ENCODE assay signal across 24 cellular contexts in genomic region chr15:101112336-101113113, GRCh38.
DNase-seq lines count a peak whose midpoint lies in the region; ATAC-seq, FAIRE-seq and TF ChIP-seq lines count a peak whose summit lies in the region.
"Had no signal": no experiment of that assay in that cellular context is flagged by ENCODE, and none has a peak within 500 bp of the region (broad histone marks: within the 10 kb centered on the region; RNA-seq: fewer than 3 reads in every experiment).

No MANE protein-coding gene starts in this region.

- H2AFZ ChIP-seq in keratinocyte (ENCODE audit: control insufficient read depth, low read length): peak overlapping the region; percentile 70
- H2AFZ ChIP-seq: GM23338 had no signal

- H3K9me1 ChIP-seq in keratinocyte (ENCODE audit: control insufficient read depth, extremely low read depth, insufficient read depth, low read length): no peaks in the 10 kb centered on the region

- dilution Hi-C loops in keratinocyte (cut with MboI; ENCODE audit: extremely low pct_ligation_motif_present, low sequenced_read_pairs): no loop called here

- H3K79me2 ChIP-seq in keratinocyte (ENCODE audit: control insufficient read depth, insufficient read depth, low read length): no peaks in the 10 kb centered on the region

- H3K4me1 Mint-ChIP-seq in natural killer cell treated with Interleukin-12 subunit alpha and Interleukin-12 subunit beta and Interleukin-15 and Interleukin-18, amount 100 ng/mL, for 72 hours (ENCODE audit: low read depth in 2 of 2): peaks cover 10 to 14% of the 10 kb centered on the region in 2 donors
- H3K4me1 Mint-ChIP-seq in natural killer cell (no peaks in the 10 kb centered on the region), type B pancreatic cell (ENCODE audit: unreplicated experiment) (peaks cover 32% of the 10 kb centered on the region)
- no peaks in the 10 kb centered on the region for H3K4me1 Mint-ChIP-seq in activated T-helper 17 cell treated with anti-CD3 and anti-CD28 coated beads, Interleukin-2, amount 50 U/mL, for 72 hours

- peak overlapping the region; percentile 46 for H3K9ac ChIP-seq in keratinocyte (ENCODE audit: control insufficient read depth, extremely low read depth, insufficient read depth, low read length)
- H3K9ac ChIP-seq: KMS-11 had no signal

- H3K27me3 Mint-ChIP-seq in natural killer cell treated with Interleukin-12 subunit alpha and Interleukin-12 subunit beta and Interleukin-15 and Interleukin-18, amount 100 ng/mL, for 72 hours: no peaks in the 10 kb centered on the region
- H3K27me3 Mint-ChIP-seq in natural killer cell (ENCODE audit: low read depth in 2 of 2): peaks cover 0 to 6% of the 10 kb centered on the region in 2 donors
- H3K27me3 Mint-ChIP-seq in activated T-helper 17 cell treated with anti-CD3 and anti-CD28 coated beads, Interleukin-2, amount 50 U/mL, for 72 hours: peaks cover 3% of the 10 kb centered on the region
- H3K27me3 Mint-ChIP-seq in type B pancreatic cell: peaks cover 3% of the 10 kb centered on the region

- H3K4me3 Mint-ChIP-seq in natural killer cell treated with Interleukin-12 subunit alpha and Interleukin-12 subunit beta and Interleukin-15 and Interleukin-18, amount 100 ng/mL, for 72 hours: no peak overlapping the region
- H3K4me3 Mint-ChIP-seq in natural killer cell: no peak overlapping the region
- no peak overlapping the region for H3K4me3 Mint-ChIP-seq in activated T-helper 17 cell treated with anti-CD3 and anti-CD28 coated beads, Interleukin-2, amount 50 U/mL, for 72 hours
- H3K4me3 Mint-ChIP-seq in type B pancreatic cell: peak overlapping the region; percentile 29
- H3K4me3 Mint-ChIP-seq: activated T-cell treated with anti-CD3 and anti-CD28 coated beads, Interleukin-2, amount 50 U/mL, for 72 hours; CD8-positive, alpha-beta T cell; GM23338; immature natural killer cell; stimulated activated naive CD8-positive, alpha-beta T cell treated with anti-CD3 and anti-CD28 coated beads, Interleukin-15, Interleukin-2, amounts not matched to agents 100 ng/mL and 50 ng/mL, for 24 hours had no signal

- H3K4me2 ChIP-seq in keratinocyte (ENCODE audit: control insufficient read depth, extremely low read depth, insufficient read depth, low read depth, low read length): peak overlapping the region; percentile 22
- H3K4me2 ChIP-seq: GM23338, KMS-11 had no signal

- peaks cover 12% of the 10 kb centered on the region for H3K4me1 ChIP-seq in keratinocyte (ENCODE audit: control insufficient read depth, extremely low read depth, insufficient read depth, low read length)

- peak; percentile 38 for DNase-seq in natural killer cell treated with Interleukin-12 subunit alpha and Interleukin-12 subunit beta and Interleukin-15 and Interleukin-18, amount 100 ng/mL, for 72 hours (ENCODE audit: low spot score)
- DNase-seq in natural killer cell (no peak), keratinocyte (ENCODE audit: low read depth, low spot score) (peak; percentile 30), type B pancreatic cell (ENCODE audit: extremely low spot score, unreplicated experiment) (no peak)
- DNase-seq: activated CD4-positive, alpha-beta T cell treated with anti-CD3 and anti-CD28 coated beads for 1 hour; activated naive CD4-positive, alpha-beta T cell treated with anti-CD3 and anti-CD28 coated beads, Interleukin-2, amount 50 U/mL, for 16 hours; activated T-cell treated with anti-CD3 and anti-CD28 coated beads, Interleukin-2, amount 50 U/mL, for 72 hours; CD8-positive, alpha-beta T cell; heart right ventricle; immature natural killer cell; NCI-H2029 treated with DMSO at 0.1 percent for 48 hours; RPMI8226; stimulated activated CD4-positive, alpha-beta T cell treated with anti-CD3 and anti-CD28 coated beads, Interleukin-2, amount 100 ng/mL, for 24 hours had no signal

- peak in 1 of 2 donors; percentile 12 for ATAC-seq in natural killer cell treated with Interleukin-12 subunit alpha and Interleukin-12 subunit beta and Interleukin-15 and Interleukin-18, amount 100 ng/mL, for 72 hours
- ATAC-seq in natural killer cell (no peak), GM21786 (IDR thresholded peaks at IDR 0.05; ENCODE audit: unreplicated experiment) (no peak), HG03571 (IDR thresholded peaks at IDR 0.05; ENCODE audit: unreplicated experiment) (no peak), HG03135 (IDR thresholded peaks at IDR 0.05; ENCODE audit: unreplicated experiment) (no peak)
- ATAC-seq in activated T-helper 17 cell treated with anti-CD3 and anti-CD28 coated beads, Interleukin-2, amount 50 U/mL, for 72 hours (replicated peaks): no peak
- ATAC-seq: activated T-cell treated with anti-CD3 and anti-CD28 coated beads, Interleukin-2, amount 50 U/mL, for 72 hours; CD8-positive, alpha-beta T cell; GM23338; heart right ventricle had no signal

- no peaks in the 10 kb centered on the region for H3K9me3 Mint-ChIP-seq in natural killer cell treated with Interleukin-12 subunit alpha and Interleukin-12 subunit beta and Interleukin-15 and Interleukin-18, amount 100 ng/mL, for 72 hours
- no peaks in the 10 kb centered on the region for H3K9me3 Mint-ChIP-seq in natural killer cell
- H3K9me3 Mint-ChIP-seq in activated T-helper 17 cell treated with anti-CD3 and anti-CD28 coated beads, Interleukin-2, amount 50 U/mL, for 72 hours: no peaks in the 10 kb centered on the region
- H3K9me3 Mint-ChIP-seq in type B pancreatic cell: no peaks in the 10 kb centered on the region
- H3K9me3 Mint-ChIP-seq: activated T-cell treated with anti-CD3 and anti-CD28 coated beads, Interleukin-2, amount 50 U/mL, for 72 hours; CD8-positive, alpha-beta T cell; GM23338; immature natural killer cell; stimulated activated naive CD8-positive, alpha-beta T cell treated with anti-CD3 and anti-CD28 coated beads, Interleukin-15, Interleukin-2, amounts not matched to agents 100 ng/mL and 50 ng/mL, for 24 hours had no signal

- peak; percentile 96 for FAIRE-seq in keratinocyte (lab: Jason Lieb, UNC)
- FAIRE-seq: colon, GM12891, GM19239 had no signal

- intact Hi-C loops in natural killer cell (cut with micrococcal nuclease): no loop called here

- H3K27ac ChIP-seq in keratinocyte (ENCODE audit: control insufficient read depth, insufficient read depth, low read length): peak overlapping the region; percentile 50
- H3K27ac ChIP-seq: heart right ventricle, KMS-11, tibial nerve had no signal

- H3K36me3 ChIP-seq in keratinocyte (ENCODE audit: control insufficient read depth in 2 of 2, extremely low read depth in 1 of 2, insufficient read depth in 2 of 2, low read length in 2 of 2): no peaks in the 10 kb centered on the region
- H3K36me3 ChIP-seq: heart right ventricle had no signal

- no peaks in the 10 kb centered on the region for H3K9me3 ChIP-seq in keratinocyte (ENCODE audit: control insufficient read depth, low read depth, low read length)
- H3K9me3 ChIP-seq: tibial nerve had no signal

- H3K4me3 ChIP-seq in keratinocyte (ENCODE audit: control insufficient read depth in 2 of 3, extremely low read depth in 1 of 3, insufficient read depth in 2 of 3, low read depth in 1 of 3, low read length in 3 of 3): no peak overlapping the region
- H3K4me3 ChIP-seq: GM23338, heart right ventricle, tibial nerve had no signal

- no peaks in the 10 kb centered on the region for H4K20me1 ChIP-seq in keratinocyte (ENCODE audit: control insufficient read depth, extremely low read depth, insufficient read depth, low read length)

- TF ChIP-seq CTCF in natural killer cell (IDR thresholded peaks at IDR 0.05) (no peak), keratinocyte (optimal IDR thresholded peaks at IDR 0.05 in 1 of 3, IDR thresholded peaks at IDR 0.05 in 1 of 3, conservative IDR thresholded peaks at IDR 0.05 in 1 of 3; ENCODE audit: extremely low read depth in 1 of 3, insufficient read depth in 2 of 3, low read length in 3 of 3) (no peak), type B pancreatic cell (conservative IDR thresholded peaks at IDR 0.05) (no peak)

- H3K27me3 ChIP-seq in keratinocyte (ENCODE audit: control insufficient read depth, extremely low read depth, insufficient read depth, low read length): no peaks in the 10 kb centered on the region
- H3K27me3 ChIP-seq: heart right ventricle, tibial nerve had no signal

- H3K27ac Mint-ChIP-seq in natural killer cell treated with Interleukin-12 subunit alpha and Interleukin-12 subunit beta and Interleukin-15 and Interleukin-18, amount 100 ng/mL, for 72 hours: peak overlapping the region in 1 of 2 donors; percentile 15
- H3K27ac Mint-ChIP-seq in natural killer cell: no peak overlapping the region
- peak overlapping the region; percentile 13 for H3K27ac Mint-ChIP-seq in activated T-helper 17 cell treated with anti-CD3 and anti-CD28 coated beads, Interleukin-2, amount 50 U/mL, for 72 hours
- no peak overlapping the region for H3K27ac Mint-ChIP-seq in type B pancreatic cell
- H3K27ac Mint-ChIP-seq: activated T-cell treated with anti-CD3 and anti-CD28 coated beads, Interleukin-2, amount 50 U/mL, for 72 hours; CD8-positive, alpha-beta T cell; GM23338; immature natural killer cell; stimulated activated naive CD8-positive, alpha-beta T cell treated with anti-CD3 and anti-CD28 coated beads, Interleukin-15, Interleukin-2, amounts not matched to agents 100 ng/mL and 50 ng/mL, for 24 hours had no signal

- H3K36me3 Mint-ChIP-seq in natural killer cell treated with Interleukin-12 subunit alpha and Interleukin-12 subunit beta and Interleukin-15 and Interleukin-18, amount 100 ng/mL, for 72 hours: no peaks in the 10 kb centered on the region
- no peaks in the 10 kb centered on the region for H3K36me3 Mint-ChIP-seq in natural killer cell
- no peaks in the 10 kb centered on the region for H3K36me3 Mint-ChIP-seq in activated T-helper 17 cell treated with anti-CD3 and anti-CD28 coated beads, Interleukin-2, amount 50 U/mL, for 72 hours (ENCODE audit: low read depth)
- H3K36me3 Mint-ChIP-seq in type B pancreatic cell: no peaks in the 10 kb centered on the region
- H3K36me3 Mint-ChIP-seq: CD8-positive, alpha-beta T cell; immature natural killer cell had no signal

Comparison
In these comparisons a context has a peak if more than half of its experiments do, and no peak if none do; other contexts are left out.
1. DNase-seq: peak in natural killer cell treated with Interleukin-12 subunit alpha and Interleukin-12 subunit beta and Interleukin-15 and Interleukin-18, amount 100 ng/mL, for 72 hours (single experiment) and keratinocyte (single experiment); none in natural killer cell (single experiment) and type B pancreatic cell (single experiment).